In the genomic region with DNA sequence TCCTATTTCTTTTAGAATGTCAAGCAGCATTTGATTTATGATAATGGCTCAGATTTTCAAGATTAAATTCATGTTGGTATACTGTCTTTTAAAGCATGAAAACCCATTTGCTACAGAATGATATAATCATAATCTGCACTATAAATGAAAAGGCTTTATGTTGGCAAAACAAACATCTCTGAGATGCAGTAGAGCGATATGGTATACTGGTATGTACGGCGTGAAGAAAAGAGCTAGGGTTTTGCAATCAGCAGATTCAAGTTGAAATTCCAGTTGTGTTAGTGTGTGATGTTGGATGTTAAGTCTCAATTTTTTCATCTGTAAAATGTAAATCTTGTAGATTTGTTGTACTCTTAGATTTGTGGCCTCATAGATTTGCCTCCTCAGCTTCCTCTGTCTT, we compare ENCODE assay signal across 1 cellular context.
TF ChIP-seq lines count a peak whose summit lies in the region.

No MANE protein-coding gene starts in this region.

TF ChIP-seq in GM23338, 12 proteins besides CTCF, POLR2A, EP300 and RAD21 (continued from another document):
- no peak for TF ChIP-seq ZNF462 (CRISPR knock-in tag; IDR thresholded peaks at IDR 0.05)
- TF ChIP-seq ZNF114 (CRISPR knock-in tag; IDR thresholded peaks at IDR 0.05) = no peak
- TF ChIP-seq EZH2 (IDR thresholded peaks at IDR 0.05; ENCODE audit: low read depth, unreplicated experiment) = no peak
- no peak for TF ChIP-seq EZH2phosphoT487 (IDR thresholded peaks at IDR 0.05; ENCODE audit: unreplicated experiment)
